Comparison of ENCODE assay signal across 13 cellular contexts in the genomic region with DNA sequence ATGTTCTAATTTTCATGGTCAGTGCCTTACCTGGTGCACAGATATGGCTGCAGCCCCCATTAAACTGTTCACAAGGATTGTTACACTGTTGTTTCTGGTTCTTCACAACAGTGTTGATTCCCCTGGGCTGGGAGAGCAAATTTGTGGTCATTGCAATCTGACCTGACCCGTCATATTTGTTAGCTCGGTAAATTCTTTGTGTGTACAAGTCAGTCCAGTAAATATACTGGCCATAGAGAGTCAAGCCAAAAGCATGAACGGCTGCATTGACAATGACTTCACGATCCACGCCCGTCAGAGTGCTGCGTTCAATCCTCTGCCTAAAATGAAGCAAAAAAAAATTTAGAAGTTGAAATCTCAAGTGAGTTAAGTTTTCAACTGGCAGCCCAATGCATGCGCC.
DNase-seq lines count a peak whose midpoint lies in the region; ATAC-seq and TF ChIP-seq lines count a peak whose summit lies in the region.
"Had no signal": no experiment of that assay in that cellular context is flagged by ENCODE, and none has a peak within 500 bp of the region (broad histone marks: within the 10 kb centered on the region; RNA-seq: fewer than 3 reads in every experiment).

No MANE protein-coding gene starts in this region.

- H3K27me3 ChIP-seq in PC-3 (ENCODE audit: low read length) (peaks cover 36% of the 10 kb centered on the region), right lobe of liver (no peaks in the 10 kb centered on the region), psoas muscle (ENCODE audit: insufficient read depth in 3 of 3, low read length in 2 of 3) (peaks cover 0 to 2% (median 0%) of the 10 kb centered on the region in 3 donors)

- H2AFZ ChIP-seq in PC-3 (ENCODE audit: low read length), result no peak overlapping the region
- H2AFZ ChIP-seq: GM23248 had no signal

- H3K79me2 ChIP-seq in PC-3 (ENCODE audit: low read length), result no peaks in the 10 kb centered on the region

- no TSS peak for BruUV-seq in PC-3 (replicated peaks; lab: Mats Ljungman, UMichigan)

- intact Hi-C loops in PC-3 (cut with micrococcal nuclease), result no loop called here
- intact Hi-C loops in right lobe of liver (cut with DNase I), result no loop called here
- intact Hi-C loops in psoas muscle (cut with DNase I), result no loop called here

- H3K4me1 ChIP-seq in PC-3 (ENCODE audit: insufficient read depth, low read length) (no peaks in the 10 kb centered on the region), right lobe of liver (no peaks in the 10 kb centered on the region), psoas muscle (no peaks in the 10 kb centered on the region)

- no peaks in the 10 kb centered on the region for H4K20me1 ChIP-seq in PC-3 (ENCODE audit: low read length)

- no peak for TF ChIP-seq CTCF in PC-3 (conservative IDR thresholded peaks at IDR 0.05; ENCODE audit: low read depth, low read length)
- no peak for TF ChIP-seq CTCF in right lobe of liver (IDR thresholded peaks at IDR 0.05)
- TF ChIP-seq CTCF in psoas muscle (IDR thresholded peaks at IDR 0.05), result no peak

- H3K9me2 ChIP-seq in PC-3 (replicated peaks; ENCODE audit: low read length), result no peaks in the 10 kb centered on the region

- POLR2A ChIA-PET in PC-3 (lab: Charles Lee; ENCODE audit: unreplicated experiment), result interaction anchor here (0.5 kb wide), 1 partner anchor 88 kb away, joined by 3 read pairs; no protein-coding TSS in a partner anchor

- no peak overlapping the region for H3K4me2 ChIP-seq in PC-3 (ENCODE audit: low read length)

- H3K27ac ChIP-seq in PC-3 (ENCODE audit: low read length), result no peak overlapping the region
- no peak overlapping the region for H3K27ac ChIP-seq in right lobe of liver
- H3K27ac ChIP-seq in psoas muscle, result no peak overlapping the region
- H3K27ac ChIP-seq: GM23248 had no signal

- WGBS in right lobe of liver (ENCODE audit: insufficient coverage, low coverage, low lambda C conversion rate, missing lambda C conversion rate), result 55% methylated on average over 8 of the region's 8 CpGs
- whole genome bisulfite sequencing in psoas muscle, 3 donors, result 86 to 88% (median 86%) methylated on average over 8 of the region's 8 CpGs

- no peak overlapping the region for H3K9ac ChIP-seq in PC-3 (ENCODE audit: low read length)
- H3K9ac ChIP-seq: GM23248 had no signal

- H3K4me3 ChIP-seq in PC-3 (ENCODE audit: low read length) (no peak overlapping the region), right lobe of liver (no peak overlapping the region), psoas muscle (no peak overlapping the region)
- H3K4me3 ChIP-seq: GM12878, GM23248 had no signal

- peak; percentile 15 for DNase-seq in COLO668 (lab: John Stamatoyannopoulos, UW; ENCODE audit: unreplicated experiment)
- peak; percentile 46 for DNase-seq in HuH-7.5 (ENCODE audit: low spot score)
- peak; percentile 33 for DNase-seq in PC-3
- DNase-seq in right lobe of liver, result no peak
- no peak for DNase-seq in psoas muscle
- DNase-seq: CD8-positive, alpha-beta T cell; DMS79; GM23248; H9; KBM-7 had no signal

- H3K9me3 ChIP-seq in PC-3 (ENCODE audit: low read length) (no peaks in the 10 kb centered on the region), right lobe of liver (no peaks in the 10 kb centered on the region), psoas muscle (no peaks in the 10 kb centered on the region)

- ATAC-seq in PC-3 (peak; percentile 27), right lobe of liver (peak; percentile 27 to 78 (median 52)), HG02885 (IDR thresholded peaks at IDR 0.05; ENCODE audit: poor library complexity, unreplicated experiment) (no peak), HG03039 (IDR thresholded peaks at IDR 0.05; ENCODE audit: unreplicated experiment) (no peak), psoas muscle (no peak)
- ATAC-seq: CD8-positive, alpha-beta T cell; GM12878 had no signal

- no peaks in the 10 kb centered on the region for H3F3A ChIP-seq in PC-3 (ENCODE audit: low read length, unreplicated experiment)

- TF ChIP-seq POLR2A in right lobe of liver (IDR thresholded peaks at IDR 0.05), result no peak

- CTCF ChIA-PET in PC-3 (lab: Charles Lee), result no interaction called here

- H3K36me3 ChIP-seq in PC-3 (ENCODE audit: low read depth, low read length) (no peaks in the 10 kb centered on the region), right lobe of liver (no peaks in the 10 kb centered on the region), psoas muscle (ENCODE audit: insufficient read depth in 1 of 2, low read depth in 1 of 2) (no peaks in the 10 kb centered on the region)

Comparison
In these comparisons a context has a peak if more than half of its experiments do, and no peak if none do; other contexts are left out.
1. DNase-seq: peak in COLO668 (single experiment), HuH-7.5 (single experiment) and PC-3 (single experiment); none in right lobe of liver (0 of 3) and psoas muscle (0 of 2).
2. ATAC-seq: peak in PC-3 (single experiment) and right lobe of liver (4 of 4); none in HG02885 (single experiment), HG03039 (single experiment) and psoas muscle (0 of 4).